21 cellular contexts compared by ENCODE assay signal in genomic region chr2:225996477-225996858, GRCh38.
DNase-seq lines count a peak whose midpoint lies in the region; ATAC-seq, FAIRE-seq and TF ChIP-seq lines count a peak whose summit lies in the region.
"Had no signal": no experiment of that assay in that cellular context is flagged by ENCODE, and none has a peak within 500 bp of the region (broad histone marks: within the 10 kb centered on the region; RNA-seq: fewer than 3 reads in every experiment).

No MANE protein-coding gene starts in this region.

- no peak overlapping the region for H3K27ac Mint-ChIP-seq in astrocyte (ENCODE audit: unreplicated experiment)
- no peak overlapping the region for H3K27ac Mint-ChIP-seq in natural killer cell
- H3K27ac Mint-ChIP-seq: B cell had no signal

- H3K4me3 Mint-ChIP-seq in astrocyte (ENCODE audit: unreplicated experiment) (no peak overlapping the region), natural killer cell (no peak overlapping the region)
- H3K4me3 Mint-ChIP-seq: B cell, CD14-positive monocyte had no signal

- no peaks in the 10 kb centered on the region for H3K36me3 Mint-ChIP-seq in astrocyte (ENCODE audit: low read depth, unreplicated experiment)
- H3K36me3 Mint-ChIP-seq in natural killer cell, result no peaks in the 10 kb centered on the region

- H3K4me3 ChIP-seq in left ventricle myocardium inferior (no peak overlapping the region), astrocyte (ENCODE audit: insufficient read depth, low read depth, low read length) (no peak overlapping the region), fibroblast of villous mesenchyme (ENCODE audit: low read depth, low read length) (no peak overlapping the region)
- H3K4me3 ChIP-seq: Peyer's patch had no signal

- H4K20me1 ChIP-seq in astrocyte (ENCODE audit: insufficient read depth, low read length), result no peaks in the 10 kb centered on the region

- H3K4me2 ChIP-seq in astrocyte (ENCODE audit: low read length), result peak overlapping the region; percentile 28

- H3K9ac ChIP-seq in astrocyte (ENCODE audit: low read length), result no peak overlapping the region

- H3K4me1 Mint-ChIP-seq in astrocyte (ENCODE audit: low read depth, unreplicated experiment), result peaks cover 28% of the 10 kb centered on the region
- no peaks in the 10 kb centered on the region for H3K4me1 Mint-ChIP-seq in natural killer cell
- H3K4me1 Mint-ChIP-seq: B cell had no signal

- no peaks in the 10 kb centered on the region for H3K36me3 ChIP-seq in left ventricle myocardium inferior
- H3K36me3 ChIP-seq in astrocyte (ENCODE audit: insufficient read depth, low read length), result no peaks in the 10 kb centered on the region
- H3K36me3 ChIP-seq: Peyer's patch had no signal

- ATAC-seq in left cardiac atrium, result no peak
- no peak for ATAC-seq in natural killer cell
- ATAC-seq: SK-N-SH treated with all-trans-retinoic acid at 6 μM for 48 hours had no signal

- H3K9me3 ChIP-seq in left ventricle myocardium inferior (replicated peaks), result no peaks in the 10 kb centered on the region
- no peaks in the 10 kb centered on the region for H3K9me3 ChIP-seq in astrocyte (ENCODE audit: insufficient read depth, low read depth, low read length)
- H3K9me3 ChIP-seq: Peyer's patch had no signal

- H3K27me3 Mint-ChIP-seq in astrocyte (ENCODE audit: low read depth, unreplicated experiment) (no peaks in the 10 kb centered on the region), natural killer cell (ENCODE audit: low read depth in 2 of 2) (no peaks in the 10 kb centered on the region)
- H3K27me3 Mint-ChIP-seq: B cell had no signal

- H2AFZ ChIP-seq in astrocyte (ENCODE audit: low read depth, low read length), result no peak overlapping the region

- no peaks in the 10 kb centered on the region for H3K4me1 ChIP-seq in left ventricle myocardium inferior
- peaks cover 14% of the 10 kb centered on the region for H3K4me1 ChIP-seq in astrocyte (ENCODE audit: insufficient read depth, low read length)
- H3K4me1 ChIP-seq: Peyer's patch had no signal

- no peak for DNase-seq in left ventricle myocardium inferior
- DNase-seq in left cardiac atrium, result no peak
- DNase-seq in astrocyte (ENCODE audit: low read depth), result no peak
- peak; percentile 10 for DNase-seq in fibroblast of villous mesenchyme (ENCODE audit: low read depth)
- DNase-seq in SKM-1 treated with dmso at 0.1 percent for 144 hours (lab: John Stamatoyannopoulos, UW; ENCODE audit: unreplicated experiment), result no peak
- no peak for DNase-seq in DMS79 treated with DMSO at 0.1 percent for 48 hours (lab: John Stamatoyannopoulos, UW)
- no peak for DNase-seq in DMS79 (lab: John Stamatoyannopoulos, UW)
- no peak for DNase-seq in natural killer cell
- DNase-seq: DMS53, KBM-7, MM.1S, NCI-H1092 treated with DMSO at 0.1 percent for 48 hours, NCI-H146, NCI-H2029, NCI-H226, NCI-H510A treated with DMSO at 0.1 percent for 48 hours, Peyer's patch had no signal

- no peak for FAIRE-seq in astrocyte (lab: Jason Lieb, UNC)
- FAIRE-seq: D721Med had no signal

- H3K79me2 ChIP-seq in astrocyte (ENCODE audit: insufficient read depth, low read length), result no peaks in the 10 kb centered on the region

- no peaks in the 10 kb centered on the region for H3K9me3 Mint-ChIP-seq in astrocyte (ENCODE audit: unreplicated experiment)
- peaks cover 9 to 10% of the 10 kb centered on the region in 2 donors for H3K9me3 Mint-ChIP-seq in natural killer cell

- no peaks in the 10 kb centered on the region for H3K27me3 ChIP-seq in left ventricle myocardium inferior (ENCODE audit: low read depth)
- no peaks in the 10 kb centered on the region for H3K27me3 ChIP-seq in astrocyte (ENCODE audit: insufficient read depth, low read length)
- H3K27me3 ChIP-seq: Peyer's patch had no signal

- intact Hi-C loops in left ventricle myocardium inferior (cut with micrococcal nuclease), result no loop called here
- intact Hi-C loops in left cardiac atrium (cut with DNase I), result no loop called here
- intact Hi-C loops in natural killer cell (cut with micrococcal nuclease), result no loop called here

- TF ChIP-seq CTCF in left ventricle myocardium inferior (IDR thresholded peaks at IDR 0.05; ENCODE audit: borderline replicate concordance) (no peak), astrocyte (IDR thresholded peaks at IDR 0.05; ENCODE audit: insufficient read depth, low read depth, low read length) (no peak), fibroblast of villous mesenchyme (IDR thresholded peaks at IDR 0.05; ENCODE audit: insufficient read depth, low read depth, low read length) (no peak), natural killer cell (IDR thresholded peaks at IDR 0.05) (no peak)

- H3K27ac ChIP-seq in left ventricle myocardium inferior (replicated peaks) (peak overlapping the region; percentile 26), astrocyte (ENCODE audit: low read depth, low read length) (no peak overlapping the region)
- H3K27ac ChIP-seq: Peyer's patch had no signal
